In the genomic region with DNA sequence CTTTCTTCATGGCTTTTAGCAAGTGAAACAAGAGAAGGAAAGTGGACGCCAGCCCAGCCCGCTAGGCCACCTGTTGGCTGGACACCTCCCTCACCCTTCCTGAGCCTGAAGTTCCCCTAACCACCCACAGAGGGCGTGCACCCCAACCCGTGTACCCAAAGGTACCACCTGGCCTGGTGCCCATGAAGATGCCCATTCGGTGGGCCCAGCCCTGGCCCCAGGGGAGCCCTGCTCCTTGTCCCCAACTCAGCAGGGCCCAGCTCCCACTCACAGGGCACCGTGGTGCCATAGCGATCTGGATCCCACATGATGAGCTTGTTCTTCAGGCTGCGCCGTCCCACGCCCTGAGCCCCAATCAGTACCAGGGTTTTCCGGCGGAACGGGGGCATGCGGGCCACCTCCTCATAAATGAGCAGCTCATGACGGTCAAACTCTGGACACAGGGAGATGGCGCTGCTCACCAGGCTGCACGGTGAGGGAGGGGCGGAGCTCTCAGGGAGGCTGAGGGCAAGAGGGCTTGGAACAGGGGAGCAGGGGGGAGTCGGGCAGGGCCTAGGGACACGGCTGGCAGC, we compare ENCODE assay signal across 8 cellular contexts. TPM values are rescaled to one million over a fixed set of nuclear protein-coding genes. Genes with fewer than 3 reads are reported as not detected.
DNase-seq lines count a peak whose midpoint lies in the region; ATAC-seq and TF ChIP-seq lines count a peak whose summit lies in the region.

No MANE protein-coding gene starts in this region.

- 82 to 87% (median 83%) methylated on average over 18 to 20 of the region's 20 CpGs for WGBS in heart left ventricle, 4 donors

- no peak overlapping the region for H3K27ac ChIP-seq in cardiac muscle cell
- H3K27ac ChIP-seq in OCI-LY1 (ENCODE audit: low read depth, low read length, poor library complexity, severe bottlenecking): no peak overlapping the region
- no peak overlapping the region for H3K27ac ChIP-seq in heart left ventricle

- H3K79me2 ChIP-seq in OCI-LY1 (ENCODE audit: insufficient read depth, low read length): no peaks in the 10 kb centered on the region

- H3K27me3 ChIP-seq in cardiac muscle cell (no peaks in the 10 kb centered on the region), OCI-LY1 (ENCODE audit: insufficient read depth, low read length) (no peaks in the 10 kb centered on the region), heart left ventricle (no peaks in the 10 kb centered on the region)

- H3K9me2 ChIP-seq in OCI-LY1 (ENCODE audit: low read depth, low read length): no peaks in the 10 kb centered on the region

- no peak overlapping the region for H3K9ac ChIP-seq in OCI-LY1 (ENCODE audit: low read length)

- H3K9me3 ChIP-seq in cardiac muscle cell (ENCODE audit: low read depth) (no peaks in the 10 kb centered on the region), OCI-LY1 (ENCODE audit: low read length) (no peaks in the 10 kb centered on the region), heart left ventricle (no peaks in the 10 kb centered on the region)

- H3F3A ChIP-seq in OCI-LY1 (ENCODE audit: insufficient read depth, low read length): no peaks in the 10 kb centered on the region

- intact Hi-C loops in cardiac septum (cut with DNase I) (no loop called here), heart left ventricle (cut with DNase I) (loop anchor here in 2 of 10 donors (10.0 kb wide), 2 partner anchors 56 to 124 kb away; partner anchors contain the start of gene NAGS (in 1 of the 2))

- H3K4me3 ChIP-seq in cardiac muscle cell (no peak overlapping the region), OCI-LY1 (ENCODE audit: low read depth, low read length, poor library complexity, severe bottlenecking) (no peak overlapping the region), heart left ventricle (no peak overlapping the region)

- no peak overlapping the region for H3K4me2 ChIP-seq in OCI-LY1 (ENCODE audit: low read length)

- TF ChIP-seq POLR2A in heart left ventricle (IDR thresholded peaks at IDR 0.05): no peak

- H3K36me3 ChIP-seq in cardiac muscle cell: no peaks in the 10 kb centered on the region
- no peaks in the 10 kb centered on the region for H3K36me3 ChIP-seq in OCI-LY1 (ENCODE audit: insufficient read depth, low read length)
- H3K36me3 ChIP-seq in heart left ventricle: peaks cover 0 to 30% (median 3%) of the 10 kb centered on the region in 9 donors

- DNase-seq in cardiac muscle cell (ENCODE audit: low read depth in 1 of 2, low spot score in 1 of 2) (peak; percentile 13 to 60), cardiac septum (ENCODE audit: low spot score) (no peak), heart left ventricle (peak in 1 of 5 donors; percentile 63), GM19240 (ENCODE audit: insufficient read length, low spot score) (no peak)
- DNase-seq in activated T-helper 9 cell treated with anti-CD3 and anti-CD28 coated beads, Interleukin-2, amount 50 U/mL, for 16 hours (ENCODE audit: low read depth): peak; percentile 26
- DNase-seq in stimulated activated CD4-positive, alpha-beta T cell treated with anti-CD3 and anti-CD28 coated beads, Interleukin-15, amount 100 ng/mL, for 24 hours: peak; percentile 60

- ATAC-seq in heart left ventricle: no peak
- ATAC-seq in GM21825 (IDR thresholded peaks at IDR 0.05; ENCODE audit: unreplicated experiment): no peak

- H4K20me1 ChIP-seq in OCI-LY1 (ENCODE audit: insufficient read depth, low read length): no peaks in the 10 kb centered on the region

- TF ChIP-seq CTCF in cardiac muscle cell (IDR thresholded peaks at IDR 0.05; ENCODE audit: low read depth, low read length): peak; percentile 72
- peak; percentile 76 for TF ChIP-seq CTCF in OCI-LY1 (IDR thresholded peaks at IDR 0.05; ENCODE audit: low read length)
- TF ChIP-seq CTCF in heart left ventricle (IDR thresholded peaks at IDR 0.05): peak; percentile 39 to 64 (median 54)

- no peaks in the 10 kb centered on the region for H3K4me1 ChIP-seq in cardiac muscle cell (ENCODE audit: low read depth)
- no peaks in the 10 kb centered on the region for H3K4me1 ChIP-seq in OCI-LY1 (ENCODE audit: insufficient read depth, low read length, severe bottlenecking)
- peaks cover 0 to 22% (median 4%) of the 10 kb centered on the region in 12 donors for H3K4me1 ChIP-seq in heart left ventricle

- H2AFZ ChIP-seq in OCI-LY1 (ENCODE audit: low read length): no peak overlapping the region

RNA-seq across cellular contexts. Expression of gene MPP2, which starts 26.8 kb away (rescaled TPM):
- total RNA-seq in cardiac muscle cell (25.0 and 25.4 TPM in 2 replicates), cardiac septum (13.8 TPM), heart left ventricle (10 to 100 TPM; 10.4 to 22.3 (median 15.4) TPM)
- polyA plus RNA-seq in cardiac muscle cell (17.2 and 23.4 TPM in 2 replicates), heart left ventricle (10 to 100 TPM in 1 of 2 donors, 1 to 10 TPM in 1; 6.7 to 12.8 TPM)

RNA-seq across cellular contexts. Expression of gene CD300LG, which starts 33.5 kb away (rescaled TPM):
- total RNA-seq in cardiac muscle cell (not detected in 2 replicates), cardiac septum (13.7 TPM), heart left ventricle (10 to 100 TPM in 7 of 9 donors, 1 to 10 TPM in 2; 7.3 to 85.8 (median 19.9) TPM)
- polyA plus RNA-seq in cardiac muscle cell (not detected in 2 replicates), heart left ventricle (10 to 100 TPM; 15.5 to 37.2 TPM)

RNA-seq across cellular contexts. Expression of gene MPP3, which starts 47.6 kb away (rescaled TPM):
- total RNA-seq in cardiac muscle cell (7.4 and 7.6 TPM in 2 replicates), cardiac septum (20.0 TPM), heart left ventricle (10 to 100 TPM; 13.8 to 70.2 (median 25.3) TPM)
- polyA plus RNA-seq in cardiac muscle cell (5.3 and 14.6 TPM in 2 replicates), heart left ventricle (10 to 100 TPM; 40.0 to 45.4 TPM)

Comparison
In these comparisons a context has a peak if more than half of its experiments do, and no peak if none do; other contexts are left out.
1. DNase-seq: peak in cardiac muscle cell (2 of 2), activated T-helper 9 cell treated with anti-CD3 and anti-CD28 coated beads, Interleukin-2, amount 50 U/mL, for 16 hours (single experiment) and stimulated activated CD4-positive, alpha-beta T cell treated with anti-CD3 and anti-CD28 coated beads, Interleukin-15, amount 100 ng/mL, for 24 hours (single experiment); none in cardiac septum (single experiment) and GM19240 (single experiment).
2. Peak in every context shown above with its lines, with median percentiles within 50 percentile points of each other: CTCF ChIP-seq.